Comparison of ENCODE assay signal across 14 cellular contexts in the genomic region with DNA sequence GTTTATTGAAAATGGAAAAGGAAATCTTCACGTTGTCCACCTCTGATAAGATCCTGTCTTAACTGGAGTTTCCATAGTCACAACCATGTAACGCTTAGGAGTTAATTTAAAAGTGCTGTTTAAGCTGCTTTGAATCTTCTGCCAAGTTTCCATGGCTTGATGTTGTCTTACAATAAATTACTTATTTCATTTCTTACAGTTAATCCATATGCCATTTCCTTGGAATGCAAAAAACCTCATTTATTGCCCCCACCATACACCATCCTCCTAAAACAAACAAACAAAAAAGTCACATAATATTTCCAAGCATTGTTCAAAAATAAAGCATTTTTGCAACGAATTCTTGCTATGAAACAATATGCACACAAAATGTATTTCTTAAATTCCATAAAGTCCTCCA.
"Had no signal": no experiment of that assay in that cellular context is flagged by ENCODE, and none has a peak within 500 bp of the region (broad histone marks: within the 10 kb centered on the region; RNA-seq: fewer than 3 reads in every experiment).

No MANE protein-coding gene starts in this region.

- H3K4me1 ChIP-seq: right atrium auricular region, upper lobe of right lung had no signal

- H3K4me2 ChIP-seq: smooth muscle cell had no signal

- FAIRE-seq: astrocyte had no signal

- H3K9me3 ChIP-seq: right atrium auricular region, stomach, testis, upper lobe of right lung had no signal

- H3K27me3 ChIP-seq: right atrium auricular region, testis, upper lobe of right lung had no signal

- H3K27ac ChIP-seq: right atrium auricular region, testis, upper lobe of right lung had no signal

- ATAC-seq: activated CD4-positive, CD25-positive, alpha-beta regulatory T cell treated with anti-CD3 and anti-CD28 coated beads, Interleukin-2, amount 50 U/mL, for 24 hours; activated naive CD8-positive, alpha-beta T cell treated with anti-CD3 and anti-CD28 coated beads, Interleukin-2, amount 50 U/mL, for 24 hours; upper lobe of right lung had no signal

- DNase-seq: activated naive CD4-positive, alpha-beta T cell treated with anti-CD3 and anti-CD28 coated beads for 36 hours; activated naive CD8-positive, alpha-beta T cell treated with anti-CD3 and anti-CD28 coated beads, Interleukin-2, amount 50 U/mL, for 24 hours; erythroblast; glutamatergic neuron; kidney glomerular epithelial cell; mesenchymal stem cell; stomach; T1000; testis; upper lobe of right lung had no signal

- H3K36me3 ChIP-seq: right atrium auricular region, stomach, upper lobe of right lung had no signal

- H3K4me3 ChIP-seq: right atrium auricular region, smooth muscle cell, stomach, testis, upper lobe of right lung had no signal
